In the genomic region with DNA sequence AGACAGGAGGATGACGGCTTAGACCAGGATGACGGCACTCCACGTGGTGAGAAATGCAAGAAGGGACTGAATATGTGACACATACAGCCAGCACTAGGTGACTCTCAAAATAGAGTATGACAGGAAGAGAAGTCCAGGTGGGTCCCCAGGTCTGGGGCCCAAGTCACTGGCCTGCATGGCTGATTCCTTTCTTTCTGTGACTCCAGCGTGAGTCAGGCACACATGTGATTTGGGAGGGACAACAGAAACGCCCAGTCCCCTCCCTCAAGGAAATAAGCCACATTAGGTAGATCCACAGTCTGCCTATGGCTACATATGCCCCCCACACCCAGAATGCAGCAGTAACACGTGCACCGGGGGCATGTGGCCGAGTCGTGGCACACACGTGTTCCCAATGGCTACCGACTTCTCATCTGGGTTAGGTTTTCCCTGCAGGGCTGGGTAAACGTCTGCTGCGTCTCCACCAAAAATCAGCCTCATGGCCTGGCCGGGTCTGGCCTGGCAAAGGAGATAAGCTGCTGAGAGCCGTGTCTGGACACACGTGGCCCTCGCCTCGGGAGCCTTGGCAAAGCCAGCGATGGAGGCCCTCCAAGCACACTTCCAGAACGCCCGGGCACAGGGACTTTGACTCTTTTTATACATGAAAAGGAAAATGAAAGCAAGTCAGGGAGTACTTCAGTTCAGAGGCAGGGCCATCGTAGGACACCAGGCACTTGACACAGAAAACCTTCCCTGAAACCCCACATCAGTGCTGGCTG, we compare ENCODE assay signal across 1 cellular context.
TF ChIP-seq lines count a peak whose summit lies in the region.

No MANE protein-coding gene starts in this region.

TF ChIP-seq in K562, 482 proteins besides CTCF, POLR2A, EP300 and RAD21 (continued from another document):
- peak; percentile 38; the same call in 1 of the 2 replicates for TF ChIP-seq USF1 (CRISPR knock-in tag; IDR thresholded peaks at IDR 0.05)
- no peak for TF ChIP-seq ZNF175 (CRISPR knock-in tag; IDR thresholded peaks at IDR 0.05; ENCODE audit: low read depth)
